ENCODE assay signal across 1 cellular context in the genomic region with DNA sequence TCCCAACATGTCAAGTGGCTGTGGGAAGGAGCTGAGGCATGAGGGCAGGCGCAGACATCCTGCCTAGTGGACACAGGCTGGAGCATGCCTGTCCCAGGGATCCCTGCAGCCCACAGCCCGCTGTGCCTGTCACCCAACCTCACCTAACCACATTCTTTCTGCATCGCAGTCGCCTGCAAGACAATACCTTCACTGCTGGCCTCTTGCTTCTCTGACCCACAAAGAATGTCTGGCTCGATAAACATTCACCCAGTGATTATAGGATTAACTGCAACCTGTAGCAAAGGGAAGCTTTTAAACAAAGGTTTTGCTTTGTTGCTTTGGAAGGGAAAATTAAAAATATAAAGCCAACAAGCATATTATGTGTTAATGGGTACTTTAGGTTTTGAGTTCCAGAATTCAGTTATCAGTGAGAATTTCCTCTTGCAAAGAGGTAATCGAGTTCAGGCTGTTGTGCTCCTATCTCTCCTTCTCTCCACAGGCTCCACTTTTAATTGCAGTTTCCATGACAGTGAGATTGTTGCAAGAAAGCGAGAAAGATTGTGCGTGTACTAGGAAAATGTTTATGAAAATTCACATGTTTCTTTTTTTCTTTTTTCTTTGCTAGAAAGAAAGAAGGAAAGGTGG.
TF ChIP-seq lines count a peak whose summit lies in the region.

No MANE protein-coding gene starts in this region.

TF ChIP-seq in HEK293, 187 proteins besides CTCF, POLR2A, EP300 and RAD21 (continued from another document):
- TF ChIP-seq, protein P1, sequence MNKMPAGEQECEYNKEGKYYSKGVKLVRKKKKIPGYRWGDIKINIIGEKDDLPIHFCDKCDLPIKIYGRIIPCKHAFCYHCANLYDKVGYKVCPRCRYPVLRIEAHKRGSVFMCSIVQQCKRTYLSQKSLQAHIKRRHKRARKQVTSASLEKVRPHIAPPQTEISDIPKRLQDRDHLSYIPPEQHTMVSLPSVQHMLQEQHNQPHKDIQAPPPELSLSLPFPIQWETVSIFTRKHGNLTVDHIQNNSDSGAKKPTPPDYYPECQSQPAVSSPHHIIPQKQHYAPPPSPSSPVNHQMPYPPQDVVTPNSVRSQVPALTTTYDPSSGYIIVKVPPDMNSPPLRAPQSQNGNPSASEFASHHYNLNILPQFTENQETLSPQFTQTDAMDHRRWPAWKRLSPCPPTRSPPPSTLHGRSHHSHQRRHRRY (tag by site-specific recombination; IDR thresholded peaks at IDR 0.05) = no peak
- TF ChIP-seq ZBTB17 (tag by site-specific recombination; IDR thresholded peaks at IDR 0.05) = peak; percentile 48
- TF ChIP-seq, protein P2, sequence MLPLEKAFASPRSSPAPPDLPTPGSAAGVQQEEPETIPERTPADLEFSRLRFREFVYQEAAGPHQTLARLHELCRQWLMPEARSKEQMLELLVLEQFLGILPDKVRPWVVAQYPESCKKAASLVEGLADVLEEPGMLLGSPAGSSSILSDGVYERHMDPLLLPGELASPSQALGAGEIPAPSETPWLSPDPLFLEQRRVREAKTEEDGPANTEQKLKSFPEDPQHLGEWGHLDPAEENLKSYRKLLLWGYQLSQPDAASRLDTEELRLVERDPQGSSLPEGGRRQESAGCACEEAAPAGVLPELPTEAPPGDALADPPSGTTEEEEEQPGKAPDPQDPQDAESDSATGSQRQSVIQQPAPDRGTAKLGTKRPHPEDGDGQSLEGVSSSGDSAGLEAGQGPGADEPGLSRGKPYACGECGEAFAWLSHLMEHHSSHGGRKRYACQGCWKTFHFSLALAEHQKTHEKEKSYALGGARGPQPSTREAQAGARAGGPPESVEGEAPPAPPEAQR (tag by site-specific recombination; IDR thresholded peaks at IDR 0.05) = no peak
- no peak for TF ChIP-seq ZNF837 (tag by site-specific recombination; IDR thresholded peaks at IDR 0.05)
- TF ChIP-seq, protein P3, sequence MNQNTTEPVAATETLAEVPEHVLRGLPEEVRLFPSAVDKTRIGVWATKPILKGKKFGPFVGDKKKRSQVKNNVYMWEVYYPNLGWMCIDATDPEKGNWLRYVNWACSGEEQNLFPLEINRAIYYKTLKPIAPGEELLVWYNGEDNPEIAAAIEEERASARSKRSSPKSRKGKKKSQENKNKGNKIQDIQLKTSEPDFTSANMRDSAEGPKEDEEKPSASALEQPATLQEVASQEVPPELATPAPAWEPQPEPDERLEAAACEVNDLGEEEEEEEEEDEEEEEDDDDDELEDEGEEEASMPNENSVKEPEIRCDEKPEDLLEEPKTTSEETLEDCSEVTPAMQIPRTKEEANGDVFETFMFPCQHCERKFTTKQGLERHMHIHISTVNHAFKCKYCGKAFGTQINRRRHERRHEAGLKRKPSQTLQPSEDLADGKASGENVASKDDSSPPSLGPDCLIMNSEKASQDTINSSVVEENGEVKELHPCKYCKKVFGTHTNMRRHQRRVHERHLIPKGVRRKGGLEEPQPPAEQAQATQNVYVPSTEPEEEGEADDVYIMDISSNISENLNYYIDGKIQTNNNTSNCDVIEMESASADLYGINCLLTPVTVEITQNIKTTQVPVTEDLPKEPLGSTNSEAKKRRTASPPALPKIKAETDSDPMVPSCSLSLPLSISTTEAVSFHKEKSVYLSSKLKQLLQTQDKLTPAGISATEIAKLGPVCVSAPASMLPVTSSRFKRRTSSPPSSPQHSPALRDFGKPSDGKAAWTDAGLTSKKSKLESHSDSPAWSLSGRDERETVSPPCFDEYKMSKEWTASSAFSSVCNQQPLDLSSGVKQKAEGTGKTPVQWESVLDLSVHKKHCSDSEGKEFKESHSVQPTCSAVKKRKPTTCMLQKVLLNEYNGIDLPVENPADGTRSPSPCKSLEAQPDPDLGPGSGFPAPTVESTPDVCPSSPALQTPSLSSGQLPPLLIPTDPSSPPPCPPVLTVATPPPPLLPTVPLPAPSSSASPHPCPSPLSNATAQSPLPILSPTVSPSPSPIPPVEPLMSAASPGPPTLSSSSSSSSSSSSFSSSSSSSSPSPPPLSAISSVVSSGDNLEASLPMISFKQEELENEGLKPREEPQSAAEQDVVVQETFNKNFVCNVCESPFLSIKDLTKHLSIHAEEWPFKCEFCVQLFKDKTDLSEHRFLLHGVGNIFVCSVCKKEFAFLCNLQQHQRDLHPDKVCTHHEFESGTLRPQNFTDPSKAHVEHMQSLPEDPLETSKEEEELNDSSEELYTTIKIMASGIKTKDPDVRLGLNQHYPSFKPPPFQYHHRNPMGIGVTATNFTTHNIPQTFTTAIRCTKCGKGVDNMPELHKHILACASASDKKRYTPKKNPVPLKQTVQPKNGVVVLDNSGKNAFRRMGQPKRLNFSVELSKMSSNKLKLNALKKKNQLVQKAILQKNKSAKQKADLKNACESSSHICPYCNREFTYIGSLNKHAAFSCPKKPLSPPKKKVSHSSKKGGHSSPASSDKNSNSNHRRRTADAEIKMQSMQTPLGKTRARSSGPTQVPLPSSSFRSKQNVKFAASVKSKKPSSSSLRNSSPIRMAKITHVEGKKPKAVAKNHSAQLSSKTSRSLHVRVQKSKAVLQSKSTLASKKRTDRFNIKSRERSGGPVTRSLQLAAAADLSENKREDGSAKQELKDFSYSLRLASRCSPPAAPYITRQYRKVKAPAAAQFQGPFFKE (tag by site-specific recombination; IDR thresholded peaks at IDR 0.05; ENCODE audit: borderline replicate concordance) = no peak
TF ChIP-seq in HEK293: peak in this region for 5.
